Comparison of ENCODE assay signal across 29 cellular contexts in the genomic region with DNA sequence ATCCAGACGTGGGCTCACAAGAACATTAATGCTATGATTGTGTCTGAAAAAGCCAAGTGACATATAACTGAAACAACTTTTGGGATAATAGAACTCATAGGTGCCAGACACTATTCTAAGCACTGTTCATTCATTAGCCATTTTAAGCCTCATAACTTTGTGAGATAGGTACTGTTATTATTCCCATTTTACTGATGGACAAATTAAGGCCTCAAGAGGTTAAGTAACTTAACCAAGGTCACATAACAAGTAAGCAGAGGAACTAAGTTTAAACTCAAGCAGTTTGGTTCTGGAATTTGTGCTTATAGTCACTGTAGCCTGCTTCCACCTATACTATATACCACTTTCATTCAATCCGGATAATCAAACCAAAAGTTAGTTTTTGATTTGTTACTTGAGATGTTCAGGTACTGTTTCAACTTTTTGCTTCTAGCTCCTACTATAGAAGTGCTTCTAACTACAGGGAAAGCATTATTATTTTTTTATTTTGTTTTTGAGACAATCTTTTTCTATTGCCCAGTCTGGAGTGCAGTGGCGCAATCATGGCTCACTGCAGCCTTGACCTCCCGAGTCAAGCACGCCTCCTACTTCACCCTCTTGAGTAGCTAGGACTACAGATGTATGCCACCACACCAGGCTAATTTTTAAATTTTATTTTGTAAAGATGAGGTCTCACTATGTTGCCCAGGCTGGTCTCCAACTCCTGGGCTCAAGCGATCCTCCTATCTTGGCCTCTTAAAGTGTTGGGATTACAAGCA.
"Had no signal": no experiment of that assay in that cellular context is flagged by ENCODE, and none has a peak within 500 bp of the region (broad histone marks: within the 10 kb centered on the region; RNA-seq: fewer than 3 reads in every experiment).

No MANE protein-coding gene starts in this region.

- H3K27ac ChIP-seq: brain microvascular endothelial cell, Peyer's patch had no signal

- FAIRE-seq: TTC549 had no signal

- ATAC-seq: activated T-cell treated with anti-CD3 and anti-CD28 coated beads, Interleukin-2, amount 50 U/mL, for 4 hours; PC-3 had no signal

- H3K27me3 ChIP-seq: brain microvascular endothelial cell, Peyer's patch had no signal

- H3K36me3 ChIP-seq: Peyer's patch had no signal

- H3K4me1 ChIP-seq: Peyer's patch had no signal

- H3K4me1 Mint-ChIP-seq: activated naive CD8-positive, alpha-beta T cell treated with anti-CD3 and anti-CD28 coated beads for 36 hours had no signal

- H3K4me3 Mint-ChIP-seq: activated CD4-positive, alpha-beta T cell treated with anti-CD3 and anti-CD28 coated beads, Interleukin-2, amount 10 ng/mL, durations not matched to agents 24 days and 14 days; activated naive CD8-positive, alpha-beta T cell treated with anti-CD3 and anti-CD28 coated beads for 36 hours; activated T-cell treated with anti-CD3 and anti-CD28 coated beads, Interleukin-2, amount 50 U/mL, for 4 hours; activated T-helper 1 cell treated with anti-CD3 and anti-CD28 coated beads, Interleukin-12 subunit alpha, Interleukin-12 subunit beta, Interleukin-2, Interleukin-4 antibody, amounts not matched to agents 30 ng/mL and 10 ng/mL and 1 ng/mL, durations not matched to agents 14 hours and 24 hours and 36 hours; T-helper 2 cell treated with Interferon-gamma antibody and Interleukin-4, amounts not matched to agents 5 μg/mL and 100 μg/mL, for 36 hours had no signal

- H3K4me3 ChIP-seq: Peyer's patch had no signal

- H3K27ac Mint-ChIP-seq: activated CD4-positive, alpha-beta T cell treated with anti-CD3 and anti-CD28 coated beads, Interleukin-2, amount 10 ng/mL, durations not matched to agents 24 days and 14 days; activated naive CD8-positive, alpha-beta T cell treated with anti-CD3 and anti-CD28 coated beads for 36 hours; activated T-helper 1 cell treated with anti-CD3 and anti-CD28 coated beads, Interleukin-12 subunit alpha, Interleukin-12 subunit beta, Interleukin-2, Interleukin-4 antibody, amounts not matched to agents 30 ng/mL and 10 ng/mL and 1 ng/mL, durations not matched to agents 14 hours and 24 hours and 36 hours; T-helper 2 cell treated with Interferon-gamma antibody and Interleukin-4, amounts not matched to agents 5 μg/mL and 100 μg/mL, for 36 hours had no signal

- DNase-seq: activated CD4-positive, alpha-beta T cell treated with anti-CD3 and anti-CD28 coated beads, Interleukin-2, amount 10 ng/mL, durations not matched to agents 24 days and 14 days; activated CD4-positive, alpha-beta T cell treated with anti-CD3 and anti-CD28 coated beads, Interleukin-2, amount 50 U/mL, for 4 hours; activated CD8-positive, alpha-beta memory T cell treated with anti-CD3 and anti-CD28 coated beads, Interleukin-2, amount 50 U/mL, for 4 hours; activated gamma-delta T cell treated with Interleukin-2 at 50 U/mL for 16 hours; activated naive CD4-positive, alpha-beta T cell treated with anti-CD3 and anti-CD28 coated beads, Interleukin-2, amount 50 U/mL, for 16 hours; activated naive CD8-positive, alpha-beta T cell treated with anti-CD3 and anti-CD28 coated beads for 36 hours; activated T-cell treated with anti-CD3 and anti-CD28 coated beads for 4 hours; activated T-cell treated with anti-CD3 and anti-CD28 coated beads, Interleukin-2, amount 50 U/mL, for 4 hours; amniotic stem cell; aorta; brain microvascular endothelial cell; central memory CD4-positive, alpha-beta T cell; Kasumi-1; KG1; MM.1S; MV-4-11; NCI-H1092; NCI-H1436 treated with DMSO at 0.1 percent for 48 hours; NCI-H1694 treated with DMSO at 0.1 percent for 48 hours; NCI-H2029; NCI-H345; NCI-H524 treated with DMSO at 0.1 percent for 48 hours; PC-3; Peyer's patch; Right ventricle myocardium superior; RPMI8226 had no signal

- H3K9me3 ChIP-seq: Peyer's patch had no signal

- H3K27me3 Mint-ChIP-seq: activated CD4-positive, alpha-beta T cell treated with anti-CD3 and anti-CD28 coated beads, Interleukin-2, amount 10 ng/mL, durations not matched to agents 24 days and 14 days; activated naive CD8-positive, alpha-beta T cell treated with anti-CD3 and anti-CD28 coated beads for 36 hours had no signal
